Comparison of ENCODE assay signal across 15 cellular contexts in genomic region chr5:7910738-7911428, GRCh38.
DNase-seq lines count a peak whose midpoint lies in the region; ATAC-seq and FAIRE-seq lines count a peak whose summit lies in the region.
"Had no signal": no experiment of that assay in that cellular context is flagged by ENCODE, and none has a peak within 500 bp of the region (broad histone marks: within the 10 kb centered on the region; RNA-seq: fewer than 3 reads in every experiment).

No MANE protein-coding gene starts in this region.

- H3K27me3 Mint-ChIP-seq in stimulated activated memory B cell treated with anti-CD40 and anti-IgM and Interleukin-4, amounts not matched to agents 10 μg/mL and 1 μg/mL and 100 μg/mL, for 72 hours: no peaks in the 10 kb centered on the region
- H3K27me3 Mint-ChIP-seq: T-cell had no signal

- H3K4me1 Mint-ChIP-seq in stimulated activated memory B cell treated with anti-CD40 and anti-IgM and Interleukin-4, amounts not matched to agents 10 μg/mL and 1 μg/mL and 100 μg/mL, for 72 hours: peaks cover 8% of the 10 kb centered on the region
- H3K4me1 Mint-ChIP-seq: CD14-positive monocyte, T-cell had no signal

- peaks cover 33% of the 10 kb centered on the region for H3K9me3 Mint-ChIP-seq in stimulated activated memory B cell treated with anti-CD40 and anti-IgM and Interleukin-4, amounts not matched to agents 10 μg/mL and 1 μg/mL and 100 μg/mL, for 72 hours

- H3K36me3 Mint-ChIP-seq in stimulated activated memory B cell treated with anti-CD40 and anti-IgM and Interleukin-4, amounts not matched to agents 10 μg/mL and 1 μg/mL and 100 μg/mL, for 72 hours: peaks cover 54% of the 10 kb centered on the region

- DNase-seq in GM19239 (ENCODE audit: insufficient read length, low spot score) (no peak), urothelium cell line (ENCODE audit: low spot score) (no peak), DMS79 (lab: John Stamatoyannopoulos, UW) (no peak), activated gamma-delta T cell treated with Interleukin-2 at 50 U/mL for 16 hours (no peak)
- no peak for DNase-seq in activated CD4-positive, CD25-positive, alpha-beta regulatory T cell (lab: John Stamatoyannopoulos, UW)
- DNase-seq: activated CD4-positive, CD25-positive, alpha-beta regulatory T cell treated with anti-CD3 and anti-CD28 coated beads, Interleukin-2, amount 50 U/mL, for 72 hours; erythroblast; head of caudate nucleus; NCI-H2227 treated with DMSO at 0.1 percent for 48 hours; T-cell; testis had no signal

- no peak overlapping the region for H3K4me3 Mint-ChIP-seq in stimulated activated memory B cell treated with anti-CD40 and anti-IgM and Interleukin-4, amounts not matched to agents 10 μg/mL and 1 μg/mL and 100 μg/mL, for 72 hours
- H3K4me3 Mint-ChIP-seq: CD14-positive monocyte, T-cell had no signal

- peak overlapping the region; percentile 64 for H3K27ac Mint-ChIP-seq in stimulated activated memory B cell treated with anti-CD40 and anti-IgM and Interleukin-4, amounts not matched to agents 10 μg/mL and 1 μg/mL and 100 μg/mL, for 72 hours
- H3K27ac Mint-ChIP-seq: CD14-positive monocyte, T-cell had no signal

- ATAC-seq in GM21825 (IDR thresholded peaks at IDR 0.05; ENCODE audit: unreplicated experiment) (peak; percentile 67), HG03342 (IDR thresholded peaks at IDR 0.05; ENCODE audit: unreplicated experiment) (peak; percentile 61)
- peak; percentile 81 for ATAC-seq in stimulated activated memory B cell treated with anti-CD40 and anti-IgM and Interleukin-4, amounts not matched to agents 10 μg/mL and 1 μg/mL and 100 μg/mL, for 72 hours
- ATAC-seq: T-cell had no signal

- peak; percentile 67 for FAIRE-seq in GM19239 (lab: Jason Lieb, UNC)
- no peak for FAIRE-seq in urothelium cell line (lab: Jason Lieb, UNC)
